In genomic region chr14:20624495-20625070, GRCh38 we compare ENCODE assay signal across 2 cellular contexts.
TF ChIP-seq lines count a peak whose summit lies in the region.

No MANE protein-coding gene starts in this region.

TF ChIP-seq in HEK293, 187 proteins besides CTCF, POLR2A, EP300 and RAD21 (continued from another document and continues in another):
- TF ChIP-seq, protein P1, sequence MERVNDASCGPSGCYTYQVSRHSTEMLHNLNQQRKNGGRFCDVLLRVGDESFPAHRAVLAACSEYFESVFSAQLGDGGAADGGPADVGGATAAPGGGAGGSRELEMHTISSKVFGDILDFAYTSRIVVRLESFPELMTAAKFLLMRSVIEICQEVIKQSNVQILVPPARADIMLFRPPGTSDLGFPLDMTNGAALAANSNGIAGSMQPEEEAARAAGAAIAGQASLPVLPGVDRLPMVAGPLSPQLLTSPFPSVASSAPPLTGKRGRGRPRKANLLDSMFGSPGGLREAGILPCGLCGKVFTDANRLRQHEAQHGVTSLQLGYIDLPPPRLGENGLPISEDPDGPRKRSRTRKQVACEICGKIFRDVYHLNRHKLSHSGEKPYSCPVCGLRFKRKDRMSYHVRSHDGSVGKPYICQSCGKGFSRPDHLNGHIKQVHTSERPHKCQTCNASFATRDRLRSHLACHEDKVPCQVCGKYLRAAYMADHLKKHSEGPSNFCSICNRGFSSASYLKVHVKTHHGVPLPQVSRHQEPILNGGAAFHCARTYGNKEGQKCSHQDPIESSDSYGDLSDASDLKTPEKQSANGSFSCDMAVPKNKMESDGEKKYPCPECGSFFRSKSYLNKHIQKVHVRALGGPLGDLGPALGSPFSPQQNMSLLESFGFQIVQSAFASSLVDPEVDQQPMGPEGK (tag by site-specific recombination; IDR thresholded peaks at IDR 0.05), result peak; percentile 68
- TF ChIP-seq PRDM6 (tag by site-specific recombination; IDR thresholded peaks at IDR 0.05) (no peak), ZEB2 (tag by site-specific recombination; IDR thresholded peaks at IDR 0.05) (peak; percentile 60; the same call in 1 of the 2 replicates), ZNF335 (tag by site-specific recombination; conservative IDR thresholded peaks at IDR 0.05) (peak; percentile 50; the same call in 1 of the 2 replicates), REPIN1 (tag by site-specific recombination; IDR thresholded peaks at IDR 0.05; ENCODE audit: low read depth) (0 out of 2 replicates have a peak, but pooled peaks have one; percentile 53), KLF7 (tag by site-specific recombination; IDR thresholded peaks at IDR 0.05; ENCODE audit: borderline replicate concordance) (peak; percentile 86), OSR2 (tag by site-specific recombination; IDR thresholded peaks at IDR 0.05) (peak; percentile 86), ZNF223 (tag by site-specific recombination; IDR thresholded peaks at IDR 0.05) (peak; percentile 84; the same call in 1 of the 2 replicates), ZNF596 (tag by site-specific recombination; IDR thresholded peaks at IDR 0.05) (peak; percentile 52; the same call in 1 of the 2 replicates)
- TF ChIP-seq, protein P2, sequence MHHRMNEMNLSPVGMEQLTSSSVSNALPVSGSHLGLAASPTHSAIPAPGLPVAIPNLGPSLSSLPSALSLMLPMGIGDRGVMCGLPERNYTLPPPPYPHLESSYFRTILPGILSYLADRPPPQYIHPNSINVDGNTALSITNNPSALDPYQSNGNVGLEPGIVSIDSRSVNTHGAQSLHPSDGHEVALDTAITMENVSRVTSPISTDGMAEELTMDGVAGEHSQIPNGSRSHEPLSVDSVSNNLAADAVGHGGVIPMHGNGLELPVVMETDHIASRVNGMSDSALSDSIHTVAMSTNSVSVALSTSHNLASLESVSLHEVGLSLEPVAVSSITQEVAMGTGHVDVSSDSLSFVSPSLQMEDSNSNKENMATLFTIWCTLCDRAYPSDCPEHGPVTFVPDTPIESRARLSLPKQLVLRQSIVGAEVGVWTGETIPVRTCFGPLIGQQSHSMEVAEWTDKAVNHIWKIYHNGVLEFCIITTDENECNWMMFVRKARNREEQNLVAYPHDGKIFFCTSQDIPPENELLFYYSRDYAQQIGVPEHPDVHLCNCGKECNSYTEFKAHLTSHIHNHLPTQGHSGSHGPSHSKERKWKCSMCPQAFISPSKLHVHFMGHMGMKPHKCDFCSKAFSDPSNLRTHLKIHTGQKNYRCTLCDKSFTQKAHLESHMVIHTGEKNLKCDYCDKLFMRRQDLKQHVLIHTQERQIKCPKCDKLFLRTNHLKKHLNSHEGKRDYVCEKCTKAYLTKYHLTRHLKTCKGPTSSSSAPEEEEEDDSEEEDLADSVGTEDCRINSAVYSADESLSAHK (tag by site-specific recombination; IDR thresholded peaks at IDR 0.05), result 0 out of 2 replicates have a peak, but pooled peaks have one; percentile 26
- TF ChIP-seq, protein P3, sequence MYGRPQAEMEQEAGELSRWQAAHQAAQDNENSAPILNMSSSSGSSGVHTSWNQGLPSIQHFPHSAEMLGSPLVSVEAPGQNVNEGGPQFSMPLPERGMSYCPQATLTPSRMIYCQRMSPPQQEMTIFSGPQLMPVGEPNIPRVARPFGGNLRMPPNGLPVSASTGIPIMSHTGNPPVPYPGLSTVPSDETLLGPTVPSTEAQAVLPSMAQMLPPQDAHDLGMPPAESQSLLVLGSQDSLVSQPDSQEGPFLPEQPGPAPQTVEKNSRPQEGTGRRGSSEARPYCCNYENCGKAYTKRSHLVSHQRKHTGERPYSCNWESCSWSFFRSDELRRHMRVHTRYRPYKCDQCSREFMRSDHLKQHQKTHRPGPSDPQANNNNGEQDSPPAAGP (tag by site-specific recombination; IDR thresholded peaks at IDR 0.05), result peak; percentile 70; the same call in 1 of the 2 replicates

TF ChIP-seq in K562, 482 proteins besides CTCF, POLR2A, EP300 and RAD21 (continued from another document and continues in another):
- TF ChIP-seq ZNF277 (CRISPR knock-in tag; IDR thresholded peaks at IDR 0.05; ENCODE audit: borderline replicate concordance) (no peak), NBN (IDR thresholded peaks at IDR 0.05; ENCODE audit: low read depth) (peak; percentile 49; the same call in 1 of the 2 replicates), ZNF280A (IDR thresholded peaks at IDR 0.05; ENCODE audit: low read depth, partially characterized antibody) (peak; percentile 3), HCFC1 (IDR thresholded peaks at IDR 0.05; ENCODE audit: low read depth, low read length) (0 out of 2 replicates have a peak, but pooled peaks have one; percentile 16), HLTF (IDR thresholded peaks at IDR 0.05) (peak; percentile 31; the same call in 1 of the 2 replicates), HDAC1 (IDR thresholded peaks at IDR 0.05) (peak in 1 of 2 experiments; percentile 26; a peak in 1 of 4 replicates), RBM17 (IDR thresholded peaks at IDR 0.05; ENCODE audit: borderline replicate concordance, low read depth, low read length) (no peak), MTA1 (IDR thresholded peaks at IDR 0.05; ENCODE audit: borderline replicate concordance) (peak; percentile 31; the same call in 1 of the 2 replicates), CEBPG (CRISPR knock-in tag; IDR thresholded peaks at IDR 0.05) (0 out of 2 replicates have a peak, but pooled peaks have one; percentile 16), CEBPG (tag; conservative IDR thresholded peaks at IDR 0.05 in 1 of 2, IDR thresholded peaks at IDR 0.05 in 1 of 2) (peak; percentile 50 to 70; a peak in 1 of 4 replicates), RBFOX2 (IDR thresholded peaks at IDR 0.05; ENCODE audit: low read depth, low read length) (0 out of 2 replicates have a peak, but pooled peaks have one; percentile 22), ZNF57 (CRISPR knock-in tag; IDR thresholded peaks at IDR 0.05) (no peak), CBX1 (IDR thresholded peaks at IDR 0.05; ENCODE audit: low read depth) (no peak), MTA2 (IDR thresholded peaks at IDR 0.05; ENCODE audit: low read depth) (no peak; the same call in 1 of the 2 replicates), SMARCA4 (IDR thresholded peaks at IDR 0.05) (no peak), HINFP (tag; conservative IDR thresholded peaks at IDR 0.05; ENCODE audit: low read depth) (0 out of 2 replicates have a peak, but pooled peaks have one; percentile 16), ZNF184 (CRISPR knock-in tag; IDR thresholded peaks at IDR 0.05) (no peak), ZKSCAN8 (CRISPR knock-in tag; IDR thresholded peaks at IDR 0.05) (no peak), XRCC3 (IDR thresholded peaks at IDR 0.05) (no peak), HNRNPLL (IDR thresholded peaks at IDR 0.05; ENCODE audit: low read depth, low read length, poor library complexity, severe bottlenecking) (peak; percentile 26), ZNF717 (CRISPR knock-in tag; IDR thresholded peaks at IDR 0.05) (no peak), STAT5B (CRISPR knock-in tag; IDR thresholded peaks at IDR 0.05) (no peak), TEAD1 (CRISPR knock-in tag; IDR thresholded peaks at IDR 0.05) (peak in 1 of 2 experiments; percentile 49; a peak in 1 of 4 replicates), YY1 (IDR thresholded peaks at IDR 0.05; ENCODE audit: borderline replicate concordance in 1 of 3, control insufficient read depth in 1 of 3, extremely low read depth in 1 of 3, insufficient read depth in 3 of 3, insufficient read length in 1 of 3, insufficient replicate concordance in 2 of 3, low read depth in 1 of 3, low read length in 2 of 3) (peak in 1 of 3 experiments; percentile 57)
- TF ChIP-seq, protein P4, sequence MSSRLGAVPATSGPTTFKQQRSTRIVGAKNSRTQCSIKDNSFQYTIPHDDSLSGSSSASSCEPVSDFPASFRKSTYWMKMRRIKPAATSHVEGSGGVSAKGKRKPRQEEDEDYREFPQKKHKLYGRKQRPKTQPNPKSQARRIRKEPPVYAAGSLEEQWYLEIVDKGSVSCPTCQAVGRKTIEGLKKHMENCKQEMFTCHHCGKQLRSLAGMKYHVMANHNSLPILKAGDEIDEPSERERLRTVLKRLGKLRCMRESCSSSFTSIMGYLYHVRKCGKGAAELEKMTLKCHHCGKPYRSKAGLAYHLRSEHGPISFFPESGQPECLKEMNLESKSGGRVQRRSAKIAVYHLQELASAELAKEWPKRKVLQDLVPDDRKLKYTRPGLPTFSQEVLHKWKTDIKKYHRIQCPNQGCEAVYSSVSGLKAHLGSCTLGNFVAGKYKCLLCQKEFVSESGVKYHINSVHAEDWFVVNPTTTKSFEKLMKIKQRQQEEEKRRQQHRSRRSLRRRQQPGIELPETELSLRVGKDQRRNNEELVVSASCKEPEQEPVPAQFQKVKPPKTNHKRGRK (tag; IDR thresholded peaks at IDR 0.05), result peak; percentile 98
- TF ChIP-seq, protein P5, sequence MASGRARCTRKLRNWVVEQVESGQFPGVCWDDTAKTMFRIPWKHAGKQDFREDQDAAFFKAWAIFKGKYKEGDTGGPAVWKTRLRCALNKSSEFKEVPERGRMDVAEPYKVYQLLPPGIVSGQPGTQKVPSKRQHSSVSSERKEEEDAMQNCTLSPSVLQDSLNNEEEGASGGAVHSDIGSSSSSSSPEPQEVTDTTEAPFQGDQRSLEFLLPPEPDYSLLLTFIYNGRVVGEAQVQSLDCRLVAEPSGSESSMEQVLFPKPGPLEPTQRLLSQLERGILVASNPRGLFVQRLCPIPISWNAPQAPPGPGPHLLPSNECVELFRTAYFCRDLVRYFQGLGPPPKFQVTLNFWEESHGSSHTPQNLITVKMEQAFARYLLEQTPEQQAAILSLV (tag; IDR thresholded peaks at IDR 0.05), result 0 out of 2 replicates have a peak, but pooled peaks have one; percentile 16
- TF ChIP-seq, protein P6, sequence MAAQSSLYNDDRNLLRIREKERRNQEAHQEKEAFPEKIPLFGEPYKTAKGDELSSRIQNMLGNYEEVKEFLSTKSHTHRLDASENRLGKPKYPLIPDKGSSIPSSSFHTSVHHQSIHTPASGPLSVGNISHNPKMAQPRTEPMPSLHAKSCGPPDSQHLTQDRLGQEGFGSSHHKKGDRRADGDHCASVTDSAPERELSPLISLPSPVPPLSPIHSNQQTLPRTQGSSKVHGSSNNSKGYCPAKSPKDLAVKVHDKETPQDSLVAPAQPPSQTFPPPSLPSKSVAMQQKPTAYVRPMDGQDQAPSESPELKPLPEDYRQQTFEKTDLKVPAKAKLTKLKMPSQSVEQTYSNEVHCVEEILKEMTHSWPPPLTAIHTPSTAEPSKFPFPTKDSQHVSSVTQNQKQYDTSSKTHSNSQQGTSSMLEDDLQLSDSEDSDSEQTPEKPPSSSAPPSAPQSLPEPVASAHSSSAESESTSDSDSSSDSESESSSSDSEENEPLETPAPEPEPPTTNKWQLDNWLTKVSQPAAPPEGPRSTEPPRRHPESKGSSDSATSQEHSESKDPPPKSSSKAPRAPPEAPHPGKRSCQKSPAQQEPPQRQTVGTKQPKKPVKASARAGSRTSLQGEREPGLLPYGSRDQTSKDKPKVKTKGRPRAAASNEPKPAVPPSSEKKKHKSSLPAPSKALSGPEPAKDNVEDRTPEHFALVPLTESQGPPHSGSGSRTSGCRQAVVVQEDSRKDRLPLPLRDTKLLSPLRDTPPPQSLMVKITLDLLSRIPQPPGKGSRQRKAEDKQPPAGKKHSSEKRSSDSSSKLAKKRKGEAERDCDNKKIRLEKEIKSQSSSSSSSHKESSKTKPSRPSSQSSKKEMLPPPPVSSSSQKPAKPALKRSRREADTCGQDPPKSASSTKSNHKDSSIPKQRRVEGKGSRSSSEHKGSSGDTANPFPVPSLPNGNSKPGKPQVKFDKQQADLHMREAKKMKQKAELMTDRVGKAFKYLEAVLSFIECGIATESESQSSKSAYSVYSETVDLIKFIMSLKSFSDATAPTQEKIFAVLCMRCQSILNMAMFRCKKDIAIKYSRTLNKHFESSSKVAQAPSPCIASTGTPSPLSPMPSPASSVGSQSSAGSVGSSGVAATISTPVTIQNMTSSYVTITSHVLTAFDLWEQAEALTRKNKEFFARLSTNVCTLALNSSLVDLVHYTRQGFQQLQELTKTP (IDR thresholded peaks at IDR 0.05; ENCODE audit: low read depth in 1 of 2, partially characterized antibody in 2 of 2), result no peak
- TF ChIP-seq, protein P7, sequence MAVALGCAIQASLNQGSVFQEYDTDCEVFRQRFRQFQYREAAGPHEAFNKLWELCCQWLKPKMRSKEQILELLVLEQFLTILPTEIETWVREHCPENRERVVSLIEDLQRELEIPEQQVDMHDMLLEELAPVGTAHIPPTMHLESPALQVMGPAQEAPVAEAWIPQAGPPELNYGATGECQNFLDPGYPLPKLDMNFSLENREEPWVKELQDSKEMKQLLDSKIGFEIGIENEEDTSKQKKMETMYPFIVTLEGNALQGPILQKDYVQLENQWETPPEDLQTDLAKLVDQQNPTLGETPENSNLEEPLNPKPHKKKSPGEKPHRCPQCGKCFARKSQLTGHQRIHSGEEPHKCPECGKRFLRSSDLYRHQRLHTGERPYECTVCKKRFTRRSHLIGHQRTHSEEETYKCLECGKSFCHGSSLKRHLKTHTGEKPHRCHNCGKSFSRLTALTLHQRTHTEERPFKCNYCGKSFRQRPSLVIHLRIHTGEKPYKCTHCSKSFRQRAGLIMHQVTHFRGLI (CRISPR knock-in tag; IDR thresholded peaks at IDR 0.05), result no peak
- TF ChIP-seq, protein P8, sequence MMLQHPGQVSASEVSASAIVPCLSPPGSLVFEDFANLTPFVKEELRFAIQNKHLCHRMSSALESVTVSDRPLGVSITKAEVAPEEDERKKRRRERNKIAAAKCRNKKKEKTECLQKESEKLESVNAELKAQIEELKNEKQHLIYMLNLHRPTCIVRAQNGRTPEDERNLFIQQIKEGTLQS (IDR thresholded peaks at IDR 0.05), result no peak
- TF ChIP-seq, protein P8 (CRISPR knock-in tag; conservative IDR thresholded peaks at IDR 0.05), result no peak
